Comparison of ENCODE assay signal across 11 cellular contexts in genomic region chr2:84800194-84800805, GRCh38.
A peak's percentile ranks its signal among the peaks of the same experiment; 100 is the strongest.
DNase-seq lines count a peak whose midpoint lies in the region; ATAC-seq and TF ChIP-seq lines count a peak whose summit lies in the region.
"Had no signal": no experiment of that assay in that cellular context is flagged by ENCODE, and none has a peak within 500 bp of the region (broad histone marks: within the 10 kb centered on the region; RNA-seq: fewer than 3 reads in every experiment).

No MANE protein-coding gene starts in this region.

- H3K9me3 ChIP-seq in T-helper 17 cell (ENCODE audit: control insufficient read depth, low read length, poor library complexity, severe bottlenecking), result peaks cover 3% of the 10 kb centered on the region
- no peaks in the 10 kb centered on the region for H3K9me3 ChIP-seq in GM23248 (ENCODE audit: low read depth)
- peaks cover 0 to 9% of the 10 kb centered on the region in 2 donors for H3K9me3 ChIP-seq in breast epithelium
- H3K9me3 ChIP-seq: SJSA1, uterus had no signal

- ATAC-seq in GM18499 (IDR thresholded peaks at IDR 0.05; ENCODE audit: insufficient read depth, unreplicated experiment) (peak; percentile 77), GM19395 (IDR thresholded peaks at IDR 0.05; ENCODE audit: unreplicated experiment) (peak; percentile 91), HG02981 (IDR thresholded peaks at IDR 0.05; ENCODE audit: unreplicated experiment) (peak; percentile 76), T-helper 17 cell (no peak)

- H3F3A ChIP-seq in GM23248 (ENCODE audit: insufficient read depth), result peaks cover 4% of the 10 kb centered on the region

- peak overlapping the region; percentile 51 for H3K27ac Mint-ChIP-seq in T-helper 17 cell

- H4K20me1 ChIP-seq in GM23248 (ENCODE audit: insufficient read depth), result no peaks in the 10 kb centered on the region

- TF ChIP-seq POLR2A in breast epithelium (IDR thresholded peaks at IDR 0.05), result no peak

- no peaks in the 10 kb centered on the region for H3K36me3 ChIP-seq in GM23248 (ENCODE audit: low read depth)
- H3K36me3 ChIP-seq in breast epithelium, result no peaks in the 10 kb centered on the region
- H3K36me3 ChIP-seq: SJSA1, uterus had no signal

- H3K79me2 ChIP-seq in GM23248 (ENCODE audit: insufficient read depth), result no peaks in the 10 kb centered on the region

- no peaks in the 10 kb centered on the region for H3K9me2 ChIP-seq in GM23248 (ENCODE audit: insufficient read depth)

- H3K4me3 Mint-ChIP-seq in T-helper 17 cell, result peak overlapping the region; percentile 70

- peaks cover 21% of the 10 kb centered on the region for H3K4me1 Mint-ChIP-seq in T-helper 17 cell

- H3K27ac ChIP-seq in GM23248 (no peak overlapping the region), breast epithelium (no peak overlapping the region)
- H3K27ac ChIP-seq: SJSA1, uterus had no signal

- H3K4me1 ChIP-seq in GM23248 (ENCODE audit: insufficient read depth) (peaks cover 6% of the 10 kb centered on the region), breast epithelium (no peaks in the 10 kb centered on the region)
- H3K4me1 ChIP-seq: uterus had no signal

- no peaks in the 10 kb centered on the region for H3K27me3 ChIP-seq in GM23248 (replicated peaks; ENCODE audit: insufficient read depth)
- no peaks in the 10 kb centered on the region for H3K27me3 ChIP-seq in breast epithelium
- H3K27me3 ChIP-seq: SJSA1, uterus had no signal

- H3K4me2 ChIP-seq in GM23248 (ENCODE audit: unreplicated experiment), result no peak overlapping the region

- H3K4me3 ChIP-seq in GM23248 (no peak overlapping the region), breast epithelium (no peak overlapping the region)
- H3K4me3 ChIP-seq: SJSA1, uterus had no signal

- no peak for DNase-seq in T-helper 17 cell
- no peak for DNase-seq in GM23248
- no peak for DNase-seq in occipital lobe (lab: John Stamatoyannopoulos, UW)
- DNase-seq in NCI-H345 treated with DMSO at 0.1 percent for 48 hours (lab: John Stamatoyannopoulos, UW; ENCODE audit: unreplicated experiment), result no peak
- no peak for DNase-seq in breast epithelium (ENCODE audit: low spot score in 2 of 2)
- DNase-seq: COR-L47, uterus had no signal

- in situ Hi-C loops in GM23248 (cut with MboI), result no loop called here

- no peaks in the 10 kb centered on the region for H3K27me3 Mint-ChIP-seq in T-helper 17 cell

- peaks cover 3% of the 10 kb centered on the region for H3K36me3 Mint-ChIP-seq in T-helper 17 cell (ENCODE audit: low read depth)

- H3K9ac ChIP-seq in GM23248, result no peak overlapping the region

- no peak for TF ChIP-seq CTCF in breast epithelium (IDR thresholded peaks at IDR 0.05)

- no peak overlapping the region for H2AFZ ChIP-seq in GM23248

- 81 to 83% methylated on average over 1 of the region's 1 CpG for WGBS in GM23248 (ENCODE audit: low coverage in 1 of 2, low lambda C conversion rate in 2 of 2, missing lambda C conversion rate in 2 of 2), 2 experiments

- intact Hi-C loops in breast epithelium (cut with DNase I; ENCODE audit: low total_unique reads), result no loop called here
